In the genomic region with DNA sequence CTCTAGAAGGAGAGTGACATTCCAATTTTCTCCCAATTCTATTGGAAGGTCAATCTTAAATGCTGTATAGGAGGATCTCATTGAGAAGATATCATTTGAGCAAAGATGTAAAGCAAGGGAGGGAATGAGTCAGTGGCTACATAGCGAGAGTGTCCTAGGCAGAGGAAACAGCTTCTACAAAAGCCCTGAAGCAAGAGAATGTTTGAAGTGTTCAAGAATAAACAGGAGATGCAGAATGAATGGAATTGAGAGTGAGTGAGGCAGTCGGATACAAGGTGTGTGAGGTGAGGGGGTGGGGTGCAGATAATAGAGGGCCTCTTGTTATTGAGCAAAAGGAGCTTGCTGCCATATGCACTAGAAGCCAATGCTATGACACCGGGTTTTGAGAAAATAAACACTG, we compare ENCODE assay signal across 30 cellular contexts.
"Had no signal": no experiment of that assay in that cellular context is flagged by ENCODE, and none has a peak within 500 bp of the region (broad histone marks: within the 10 kb centered on the region; RNA-seq: fewer than 3 reads in every experiment).

No MANE protein-coding gene starts in this region.

- H3K27me3 ChIP-seq: ascending aorta, SJSA1 had no signal

- H3K4me1 Mint-ChIP-seq: activated CD4-positive, alpha-beta T cell treated with anti-CD3 and anti-CD28 coated beads for 36 hours; activated CD4-positive, alpha-beta T cell treated with anti-CD3 and anti-CD28 coated beads, Interleukin-2, amount 10 ng/mL, durations not matched to agents 7 days and 5 days; activated naive CD4-positive, alpha-beta T cell treated with anti-CD3 and anti-CD28 coated beads, Interleukin-2, amount 50 U/mL, for 24 hours; activated naive CD8-positive, alpha-beta T cell treated with anti-CD3 and anti-CD28 coated beads, Interleukin-2, amount 10 ng/mL, durations not matched to agents 7 days and 5 days had no signal

- H3K27ac ChIP-seq: ascending aorta, SJSA1 had no signal

- H3K4me3 Mint-ChIP-seq: activated CD4-positive, alpha-beta T cell treated with anti-CD3 and anti-CD28 coated beads for 36 hours; activated CD4-positive, alpha-beta T cell treated with anti-CD3 and anti-CD28 coated beads, Interleukin-2, amount 10 ng/mL, durations not matched to agents 7 days and 5 days; activated CD8-positive, alpha-beta T cell treated with anti-CD3 and anti-CD28 coated beads, Interleukin-2, amount 10 ng/mL, durations not matched to agents 7 days and 5 days; activated naive CD4-positive, alpha-beta T cell treated with anti-CD3 and anti-CD28 coated beads, Interleukin-2, amount 50 U/mL, for 24 hours; activated naive CD8-positive, alpha-beta T cell treated with anti-CD3 and anti-CD28 coated beads, Interleukin-2, amount 10 ng/mL, durations not matched to agents 7 days and 5 days; activated T-cell treated with anti-CD3 and anti-CD28 coated beads, Interleukin-2, amount 50 U/mL, for 24 hours had no signal

- H3K36me3 Mint-ChIP-seq: activated naive CD4-positive, alpha-beta T cell treated with anti-CD3 and anti-CD28 coated beads, Interleukin-2, amount 50 U/mL, for 24 hours; activated naive CD8-positive, alpha-beta T cell treated with anti-CD3 and anti-CD28 coated beads, Interleukin-2, amount 10 ng/mL, durations not matched to agents 7 days and 5 days had no signal

- H3K27ac Mint-ChIP-seq: activated CD4-positive, alpha-beta T cell treated with anti-CD3 and anti-CD28 coated beads for 36 hours; activated CD4-positive, alpha-beta T cell treated with anti-CD3 and anti-CD28 coated beads, Interleukin-2, amount 10 ng/mL, durations not matched to agents 7 days and 5 days; activated CD8-positive, alpha-beta T cell treated with anti-CD3 and anti-CD28 coated beads, Interleukin-2, amount 10 ng/mL, durations not matched to agents 7 days and 5 days; activated naive CD4-positive, alpha-beta T cell treated with anti-CD3 and anti-CD28 coated beads, Interleukin-2, amount 50 U/mL, for 24 hours; activated naive CD8-positive, alpha-beta T cell treated with anti-CD3 and anti-CD28 coated beads, Interleukin-2, amount 10 ng/mL, durations not matched to agents 7 days and 5 days; activated T-cell treated with anti-CD3 and anti-CD28 coated beads, Interleukin-2, amount 50 U/mL, for 24 hours; activated T-helper 2 cell treated with anti-CD3 and anti-CD28 coated beads, Interferon-gamma antibody, Interleukin-2, Interleukin-4, amounts not matched to agents 10 μg/mL and 5 μg/mL and 100 μg/mL, durations not matched to agents 14 hours and 24 hours and 36 hours had no signal

- H3K4me3 ChIP-seq: ascending aorta, SJSA1 had no signal

- H3K27me3 Mint-ChIP-seq: activated CD4-positive, alpha-beta T cell treated with anti-CD3 and anti-CD28 coated beads for 36 hours; activated CD4-positive, alpha-beta T cell treated with anti-CD3 and anti-CD28 coated beads, Interleukin-2, amount 10 ng/mL, durations not matched to agents 7 days and 5 days; activated naive CD4-positive, alpha-beta T cell treated with anti-CD3 and anti-CD28 coated beads, Interleukin-2, amount 50 U/mL, for 24 hours; activated naive CD8-positive, alpha-beta T cell treated with anti-CD3 and anti-CD28 coated beads, Interleukin-2, amount 10 ng/mL, durations not matched to agents 7 days and 5 days; activated T-cell treated with anti-CD3 and anti-CD28 coated beads, Interleukin-2, amount 50 U/mL, for 24 hours had no signal

- H3K36me3 ChIP-seq: ascending aorta, SJSA1 had no signal

- DNase-seq: activated CD4-positive, alpha-beta T cell treated with anti-CD3 and anti-CD28 coated beads for 36 hours; activated CD4-positive, alpha-beta T cell treated with anti-CD3 and anti-CD28 coated beads, Interleukin-2, amount 10 ng/mL, durations not matched to agents 7 days and 5 days; activated CD4-positive, alpha-beta T cell treated with anti-CD3 and anti-CD28 coated beads, Interleukin-2, amount 50 U/mL, for 48 hours; activated CD8-positive, alpha-beta T cell treated with anti-CD3 and anti-CD28 coated beads, Interleukin-2, amount 10 ng/mL, durations not matched to agents 7 days and 5 days; activated gamma-delta T cell; activated naive CD4-positive, alpha-beta T cell treated with Interleukin-2 at 50 U/mL for 16 hours; activated naive CD8-positive, alpha-beta T cell treated with anti-CD3 and anti-CD28 coated beads, Interleukin-2, amount 10 ng/mL, durations not matched to agents 7 days and 5 days; activated T-cell treated with anti-CD3 and anti-CD28 coated beads, Interleukin-2, amount 50 U/mL, for 24 hours; amygdala; caudate nucleus; cerebellar nuclear complex; Karpas-422; MM.1S; MV-4-11; NCI-H1092; NCI-H1436 treated with DMSO at 0.1 percent for 48 hours; NCI-H1694 treated with DMSO at 0.1 percent for 48 hours; NCI-H2029; NCI-H345; NCI-H524 treated with DMSO at 0.1 percent for 48 hours; SHP77 treated with DMSO at 0.1 percent for 48 hours; T-helper 1 cell; T-helper 2 cell; T-helper 9 cell had no signal

- ATAC-seq: activated CD4-positive, alpha-beta T cell treated with anti-CD3 and anti-CD28 coated beads for 36 hours; activated CD8-positive, alpha-beta T cell treated with anti-CD3 and anti-CD28 coated beads, Interleukin-2, amount 10 ng/mL, durations not matched to agents 7 days and 5 days; Panc1; SK-N-SH treated with all-trans-retinoic acid at 6 μM for 48 hours had no signal

- H3K9me3 Mint-ChIP-seq: activated CD4-positive, alpha-beta T cell treated with anti-CD3 and anti-CD28 coated beads, Interleukin-2, amount 10 ng/mL, durations not matched to agents 7 days and 5 days; activated T-helper 2 cell treated with anti-CD3 and anti-CD28 coated beads, Interferon-gamma antibody, Interleukin-2, Interleukin-4, amounts not matched to agents 10 μg/mL and 5 μg/mL and 100 μg/mL, durations not matched to agents 14 hours and 24 hours and 36 hours had no signal

- H3K9me3 ChIP-seq: ascending aorta, SJSA1 had no signal

- H3K4me1 ChIP-seq: ascending aorta had no signal
